8 cellular contexts compared by ENCODE assay signal in the genomic region with DNA sequence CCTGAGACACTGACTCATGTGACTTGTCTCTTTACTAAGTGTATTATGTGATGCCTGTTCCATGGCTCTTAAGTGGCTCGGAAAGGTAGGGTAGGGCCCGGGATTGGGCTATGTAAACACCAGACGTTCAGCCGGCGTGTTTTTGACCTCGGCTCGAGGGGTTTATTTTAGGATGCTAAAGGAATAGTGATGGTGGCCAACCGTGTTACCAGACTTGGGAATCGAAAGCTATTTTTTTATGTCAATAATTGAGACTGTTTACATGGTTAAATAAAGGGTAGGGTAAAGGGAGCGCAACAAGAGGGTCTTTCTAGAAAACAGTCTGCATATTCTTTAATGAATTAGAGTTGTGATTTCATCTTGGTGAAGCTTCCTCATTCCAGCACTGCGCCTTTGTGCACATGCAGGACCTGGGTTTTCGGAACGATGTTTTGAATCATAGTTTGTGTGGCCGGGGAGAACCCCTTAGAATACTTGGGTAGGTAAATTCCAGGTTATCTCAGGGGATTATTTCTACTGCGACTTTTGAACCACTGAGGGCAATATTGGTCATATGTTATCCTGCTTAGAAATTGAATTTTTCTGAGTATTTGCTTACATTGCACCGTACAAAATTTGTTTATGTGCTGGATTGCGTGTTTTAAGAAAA. TPM values are rescaled to one million over a fixed set of nuclear protein-coding genes. Genes with fewer than 3 reads are reported as not detected.
DNase-seq lines count a peak whose midpoint lies in the region; ATAC-seq, FAIRE-seq and TF ChIP-seq lines count a peak whose summit lies in the region.

No MANE protein-coding gene starts in this region.

- TF ChIP-seq POLR2A in H54 (IDR thresholded peaks at IDR 0.05; ENCODE audit: low read depth, low read length) = no peak

- ATAC-seq in GM21423 (IDR thresholded peaks at IDR 0.05; ENCODE audit: unreplicated experiment) = peak; percentile 21

- peaks cover 23% of the 10 kb centered on the region; the same call in 1 of the 2 replicates for H3K79me2 ChIP-seq in KMS-11 (ENCODE audit: insufficient read depth, low read depth)

- no peaks in the 10 kb centered on the region for H3K36me3 ChIP-seq in CD4-positive, alpha-beta memory T cell (ENCODE audit: insufficient read depth, low read length)
- H3K36me3 ChIP-seq in KMS-11 (ENCODE audit: insufficient read depth) (no peaks in the 10 kb centered on the region), liver (ENCODE audit: control insufficient read depth in 4 of 4, insufficient read depth in 3 of 4, low read depth in 1 of 4, low read length in 3 of 4) (no peaks in the 10 kb centered on the region)

- peak in 4 of 5 donors; percentile 39 to 83 (median 49) for DNase-seq in CD4-positive, alpha-beta memory T cell
- peak; percentile 54 for DNase-seq in T-helper 2 cell treated with Interferon-gamma antibody and Interleukin-4, amounts not matched to agents 5 μg/mL and 100 μg/mL, for 36 hours (ENCODE audit: low spot score)
- DNase-seq in central memory CD4-positive, alpha-beta T cell = peak; percentile 46
- DNase-seq in stimulated activated CD4-positive, alpha-beta T cell treated with anti-CD3 and anti-CD28 coated beads, TNF-alpha, amount 100 ng/mL, for 24 hours (ENCODE audit: low read depth in 3 of 3) = peak in 2 of 3 experiments; percentile 33
- no peak for DNase-seq in H54 (ENCODE audit: insufficient read length, low spot score)

- H3K4me3 ChIP-seq in CD4-positive, alpha-beta memory T cell (ENCODE audit: low read length in 2 of 2) = peak overlapping the region; percentile 72 to 85
- H3K4me3 ChIP-seq in KMS-11 (IDR thresholded peaks at IDR 0.05; ENCODE audit: insufficient read depth, low read depth, low read length) (peak overlapping the region; percentile 77), liver (ENCODE audit: low read depth in 1 of 3, low read length in 3 of 3) (peak overlapping the region; percentile 89 to 95 (median 89))

- TF ChIP-seq RAD21 in liver (IDR thresholded peaks at IDR 0.05) = no peak

- CTCF ChIA-PET in CD4-positive, alpha-beta memory T cell (lab: Charles Lee; ENCODE audit: partially characterized antibody) = interaction anchor here (0.8 to 7.0 kb wide), 9 partner anchors 10 to 174 kb away, joined by 3 to 88 read pairs (median 9); a partner anchor contains a TSS

- H3K27ac Mint-ChIP-seq in CD4-positive, alpha-beta memory T cell = peak overlapping the region in 6 of 7 donors; percentile 96 to 99 (median 98)
- peak overlapping the region; percentile 95 for H3K27ac Mint-ChIP-seq in T-helper 2 cell treated with Interferon-gamma antibody and Interleukin-4, amounts not matched to agents 5 μg/mL and 100 μg/mL, for 36 hours

- H3K9ac ChIP-seq in KMS-11 = peak overlapping the region; percentile 77
- H3K9ac ChIP-seq in liver (ENCODE audit: low read depth in 1 of 2, low read length in 2 of 2) = peak overlapping the region; percentile 82 to 87

- peak overlapping the region; percentile 89 for H3K27ac ChIP-seq in CD4-positive, alpha-beta memory T cell (ENCODE audit: low read depth, low read length)
- peak overlapping the region; percentile 73 for H3K27ac ChIP-seq in KMS-11
- peak overlapping the region; percentile 98 for H3K27ac ChIP-seq in liver (ENCODE audit: low read depth in 1 of 2, low read length in 2 of 2)

- no peaks in the 10 kb centered on the region for H3K9me3 ChIP-seq in CD4-positive, alpha-beta memory T cell (ENCODE audit: control insufficient read depth in 1 of 2, low read length in 2 of 2)
- H3K9me3 ChIP-seq in liver (ENCODE audit: control insufficient read depth in 4 of 4, low read length in 3 of 4) = no peaks in the 10 kb centered on the region

- H3K27me3 Mint-ChIP-seq in CD4-positive, alpha-beta memory T cell = no peaks in the 10 kb centered on the region
- peaks cover 14% of the 10 kb centered on the region for H3K27me3 Mint-ChIP-seq in T-helper 2 cell treated with Interferon-gamma antibody and Interleukin-4, amounts not matched to agents 5 μg/mL and 100 μg/mL, for 36 hours (ENCODE audit: low read depth)

- peak overlapping the region; percentile 96 to 100 (median 98) for H3K4me3 Mint-ChIP-seq in CD4-positive, alpha-beta memory T cell
- peak overlapping the region; percentile 99 for H3K4me3 Mint-ChIP-seq in T-helper 2 cell treated with Interferon-gamma antibody and Interleukin-4, amounts not matched to agents 5 μg/mL and 100 μg/mL, for 36 hours

- H3K4me2 ChIP-seq in KMS-11 = peak overlapping the region; percentile 71

- no peaks in the 10 kb centered on the region for H3K27me3 ChIP-seq in CD4-positive, alpha-beta memory T cell (ENCODE audit: insufficient read depth, low read length)
- H3K27me3 ChIP-seq in KMS-11 (ENCODE audit: insufficient read depth, low read depth) (peaks cover 2% of the 10 kb centered on the region; the same call in 1 of the 2 replicates), liver (ENCODE audit: control insufficient read depth in 4 of 4, insufficient read depth in 4 of 4, low read length in 3 of 4) (no peaks in the 10 kb centered on the region)

- no peaks in the 10 kb centered on the region for H3K9me3 Mint-ChIP-seq in CD4-positive, alpha-beta memory T cell
- no peaks in the 10 kb centered on the region for H3K9me3 Mint-ChIP-seq in T-helper 2 cell treated with Interferon-gamma antibody and Interleukin-4, amounts not matched to agents 5 μg/mL and 100 μg/mL, for 36 hours

- POLR2A ChIA-PET in CD4-positive, alpha-beta memory T cell (lab: Charles Lee; ENCODE audit: partially characterized antibody) = interaction anchor here (0.6 to 4.3 kb wide), 30 partner anchors 12 to 1841 kb away, joined by 3 to 45 read pairs (median 6); a partner anchor contains a TSS

- intact Hi-C loops in CD4-positive, alpha-beta memory T cell (cut with micrococcal nuclease) = loop anchor here (1.0 to 5.0 kb wide), 6 partner anchors 45 to 1763 kb away; a partner anchor contains a TSS

- H3K36me3 Mint-ChIP-seq in CD4-positive, alpha-beta memory T cell = peaks cover 0 to 7% of the 10 kb centered on the region in 2 donors
- peaks cover 2% of the 10 kb centered on the region for H3K36me3 Mint-ChIP-seq in T-helper 2 cell treated with Interferon-gamma antibody and Interleukin-4, amounts not matched to agents 5 μg/mL and 100 μg/mL, for 36 hours (ENCODE audit: low read depth)

- no peaks in the 10 kb centered on the region for H4K20me1 ChIP-seq in KMS-11 (ENCODE audit: insufficient read depth)

- H3K4me1 ChIP-seq in CD4-positive, alpha-beta memory T cell (ENCODE audit: insufficient read depth, low read length) = peaks cover 45% of the 10 kb centered on the region
- H3K4me1 ChIP-seq in KMS-11 (ENCODE audit: low read depth, poor library complexity, severe bottlenecking) (peaks cover 37% of the 10 kb centered on the region), liver (ENCODE audit: control insufficient read depth in 4 of 4, insufficient read depth in 4 of 4, low read length in 3 of 4) (peaks cover 2 to 18% (median 6%) of the 10 kb centered on the region in 4 donors)

- peak overlapping the region; percentile 77 for H2AFZ ChIP-seq in KMS-11 (ENCODE audit: low read depth)

- WGBS in liver = 1% methylated on average over 17 of the region's 17 CpGs

- no peak for FAIRE-seq in H54 (lab: Jason Lieb, UNC)

- TF ChIP-seq CTCF in KMS-11 (conservative IDR thresholded peaks at IDR 0.05; ENCODE audit: low read depth, low read length) (no peak), liver (IDR thresholded peaks at IDR 0.05; ENCODE audit: low read depth, low read length, missing input control) (no peak)

- peaks cover 29 to 45% (median 36%) of the 10 kb centered on the region in 4 donors for H3K4me1 Mint-ChIP-seq in CD4-positive, alpha-beta memory T cell
- H3K4me1 Mint-ChIP-seq in T-helper 2 cell treated with Interferon-gamma antibody and Interleukin-4, amounts not matched to agents 5 μg/mL and 100 μg/mL, for 36 hours (ENCODE audit: low read depth) = peaks cover 17% of the 10 kb centered on the region

TF ChIP-seq in liver, 16 proteins besides CTCF, POLR2A, EP300 and RAD21:
- peak in 1 of 2 donors; percentile 19 for TF ChIP-seq GABPA (IDR thresholded peaks at IDR 0.05 in 1 of 2, conservative IDR thresholded peaks at IDR 0.05 in 1 of 2)
- TF ChIP-seq RXRA (IDR thresholded peaks at IDR 0.05) = peak in 1 of 2 donors; percentile 44
- TF ChIP-seq, protein P1, sequence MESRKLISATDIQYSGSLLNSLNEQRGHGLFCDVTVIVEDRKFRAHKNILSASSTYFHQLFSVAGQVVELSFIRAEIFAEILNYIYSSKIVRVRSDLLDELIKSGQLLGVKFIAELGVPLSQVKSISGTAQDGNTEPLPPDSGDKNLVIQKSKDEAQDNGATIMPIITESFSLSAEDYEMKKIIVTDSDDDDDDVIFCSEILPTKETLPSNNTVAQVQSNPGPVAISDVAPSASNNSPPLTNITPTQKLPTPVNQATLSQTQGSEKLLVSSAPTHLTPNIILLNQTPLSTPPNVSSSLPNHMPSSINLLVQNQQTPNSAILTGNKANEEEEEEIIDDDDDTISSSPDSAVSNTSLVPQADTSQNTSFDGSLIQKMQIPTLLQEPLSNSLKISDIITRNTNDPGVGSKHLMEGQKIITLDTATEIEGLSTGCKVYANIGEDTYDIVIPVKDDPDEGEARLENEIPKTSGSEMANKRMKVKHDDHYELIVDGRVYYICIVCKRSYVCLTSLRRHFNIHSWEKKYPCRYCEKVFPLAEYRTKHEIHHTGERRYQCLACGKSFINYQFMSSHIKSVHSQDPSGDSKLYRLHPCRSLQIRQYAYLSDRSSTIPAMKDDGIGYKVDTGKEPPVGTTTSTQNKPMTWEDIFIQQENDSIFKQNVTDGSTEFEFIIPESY (IDR thresholded peaks at IDR 0.05) = no peak

RNA-seq across cellular contexts. Expression of a gene that starts 1.2 kb away (rescaled TPM):
- 10 to 100 TPM; 45.5 to 47.2 TPM for total RNA-seq in CD4-positive, alpha-beta memory T cell
- polyA plus RNA-seq in CD4-positive, alpha-beta memory T cell = 10 to 100 TPM; 12.4 to 21.8 TPM
- total RNA-seq in liver = 10 to 100 TPM; 10.6 to 14.6 TPM
- polyA plus RNA-seq in liver = 1 to 10 TPM; 3.6 to 3.9 TPM
